ENCODE assay signal across 1 cellular context in genomic region chr1:93909146-93910050, GRCh38.
TF ChIP-seq lines count a peak whose summit lies in the region.

Gene GCLM, minus strand, starts transcription at chr1:93909430. Its CDS starts 267 bp downstream, at chr1:93909163.

TF ChIP-seq in K562, 482 proteins besides CTCF, POLR2A, EP300 and RAD21 (continued from another document and continues in another):
- TF ChIP-seq ZHX1 (conservative IDR thresholded peaks at IDR 0.05; ENCODE audit: low read length) (no peak), ZBTB11 (CRISPR knock-in tag; IDR thresholded peaks at IDR 0.05) (peak in 1 of 3 experiments; percentile 37; a peak in 1 of 6 replicates), ASH1L (IDR thresholded peaks at IDR 0.05; ENCODE audit: borderline replicate concordance, low read depth, partially characterized antibody) (no peak), ZBTB7A (IDR thresholded peaks at IDR 0.05; ENCODE audit: borderline replicate concordance, control insufficient read depth, low read depth, low read length) (peak; percentile 75; the same call in 1 of the 2 replicates), ARID2 (IDR thresholded peaks at IDR 0.05) (no peak), ZFP1 (CRISPR knock-in tag; IDR thresholded peaks at IDR 0.05) (no peak), CBX5 (IDR thresholded peaks at IDR 0.05; ENCODE audit: borderline replicate concordance, low read depth) (no peak), THRAP3 (IDR thresholded peaks at IDR 0.05; ENCODE audit: borderline replicate concordance) (no peak), PREB (CRISPR knock-in tag; IDR thresholded peaks at IDR 0.05) (no peak), SIRT6 (IDR thresholded peaks at IDR 0.05; ENCODE audit: low read depth, low read length) (no peak), ZNF407 (IDR thresholded peaks at IDR 0.05; ENCODE audit: low read depth) (no peak), NEUROD1 (IDR thresholded peaks at IDR 0.05; ENCODE audit: borderline replicate concordance, low read depth, low read length, partially characterized antibody) (peak; percentile 59), ETS2 (tag; IDR thresholded peaks at IDR 0.05; ENCODE audit: borderline replicate concordance, poor library complexity, severe bottlenecking) (no peak), MECOM (CRISPR knock-in tag; IDR thresholded peaks at IDR 0.05) (no peak), NFXL1 (CRISPR knock-in tag; IDR thresholded peaks at IDR 0.05) (no peak), NFE2L1 (tag; IDR thresholded peaks at IDR 0.05; ENCODE audit: borderline replicate concordance, low read depth) (peak; percentile 89), GTF2A2 (tag; IDR thresholded peaks at IDR 0.05) (0 out of 2 replicates have a peak, but pooled peaks have one; percentile 64), TAF7 (tag; IDR thresholded peaks at IDR 0.05) (peak; percentile 71), ZBTB26 (CRISPR knock-in tag; IDR thresholded peaks at IDR 0.05) (no peak), RFX1 (IDR thresholded peaks at IDR 0.05) (no peak), YY1 (IDR thresholded peaks at IDR 0.05; ENCODE audit: borderline replicate concordance in 1 of 3, control insufficient read depth in 1 of 3, extremely low read depth in 1 of 3, insufficient read depth in 3 of 3, insufficient read length in 1 of 3, insufficient replicate concordance in 2 of 3, low read depth in 1 of 3, low read length in 2 of 3) (peak in 2 of 3 experiments; percentile 35 to 41), GATAD2A (IDR thresholded peaks at IDR 0.05) (no peak), GABPB1 (CRISPR knock-in tag; IDR thresholded peaks at IDR 0.05) (no peak; the same call in 1 of the 2 replicates), U2AF1 (optimal IDR thresholded peaks at IDR 0.05; ENCODE audit: low read depth, low read length) (no peak), CBFA2T3 (IDR thresholded peaks at IDR 0.05) (peak; percentile 31; the same call in 1 of the 2 replicates), SP2 (IDR thresholded peaks at IDR 0.05; ENCODE audit: extremely low read depth, low read depth, low read length, poor library complexity, severe bottlenecking) (no peak), MAZ (CRISPR knock-in tag; conservative IDR thresholded peaks at IDR 0.05 in 1 of 2, IDR thresholded peaks at IDR 0.05 in 1 of 2) (peak; percentile 60 to 74; a peak in 3 of 4 replicates), CCNT2 (IDR thresholded peaks at IDR 0.05; ENCODE audit: borderline replicate concordance, extremely low read depth, insufficient read length, low read depth, low read length) (peak; percentile 99), CBX8 (IDR thresholded peaks at IDR 0.05; ENCODE audit: borderline replicate concordance, extremely low read depth, low read depth, low read length, poor library complexity, severe bottlenecking) (no peak), ARHGAP35 (IDR thresholded peaks at IDR 0.05; ENCODE audit: partially characterized antibody) (no peak), USF1 (CRISPR knock-in tag; IDR thresholded peaks at IDR 0.05) (no peak), SMAD4 (CRISPR knock-in tag; conservative IDR thresholded peaks at IDR 0.05) (peak; percentile 96), PTTG1 (tag; IDR thresholded peaks at IDR 0.05; ENCODE audit: low read depth) (no peak), ZSCAN29 (IDR thresholded peaks at IDR 0.05) (no peak), DEAF1 (CRISPR knock-in tag; IDR thresholded peaks at IDR 0.05) (no peak), ZNF764 (CRISPR knock-in tag; IDR thresholded peaks at IDR 0.05; ENCODE audit: low read depth) (0 out of 2 replicates have a peak, but pooled peaks have one; percentile 56), NFYB (IDR thresholded peaks at IDR 0.05; ENCODE audit: extremely low read depth, insufficient read length) (no peak), SUPT5H (IDR thresholded peaks at IDR 0.05) (peak; percentile 50; the same call in 1 of the 2 replicates), TAL1 (IDR thresholded peaks at IDR 0.05) (no peak), FOXK2 (conservative IDR thresholded peaks at IDR 0.05 in 1 of 2, IDR thresholded peaks at IDR 0.05 in 1 of 2; ENCODE audit: low read depth in 2 of 2) (no peak; a peak in 2 of 4 replicates), ZNF263 (CRISPR knock-in tag; IDR thresholded peaks at IDR 0.05; ENCODE audit: borderline replicate concordance) (no peak)
